27 cellular contexts compared by ENCODE assay signal in the genomic region with DNA sequence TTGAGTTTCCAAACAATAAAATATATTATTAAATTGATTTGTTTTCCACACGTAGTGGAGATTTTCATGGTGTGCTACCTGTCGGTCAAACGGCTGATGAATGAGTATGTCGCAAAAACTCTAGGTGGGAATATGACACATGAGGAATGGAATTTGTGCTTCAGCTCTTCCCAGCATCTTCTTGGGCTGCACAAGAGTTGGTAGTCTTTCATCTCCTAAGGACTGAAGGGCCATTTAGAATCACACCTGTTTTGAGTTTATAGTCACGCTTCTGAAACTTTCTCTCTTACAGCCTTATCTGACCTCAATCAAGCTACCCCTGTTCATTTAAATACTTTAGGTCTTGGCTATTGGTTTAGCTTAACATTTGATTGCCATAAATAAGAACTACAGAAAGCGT.
DNase-seq lines count a peak whose midpoint lies in the region; ATAC-seq, FAIRE-seq and TF ChIP-seq lines count a peak whose summit lies in the region.
"Had no signal": no experiment of that assay in that cellular context is flagged by ENCODE, and none has a peak within 500 bp of the region (broad histone marks: within the 10 kb centered on the region; RNA-seq: fewer than 3 reads in every experiment).

No MANE protein-coding gene starts in this region.

- H3K4me3 ChIP-seq in PC-3 (ENCODE audit: low read length) (no peak overlapping the region), bronchial epithelial cell (ENCODE audit: low read depth, low read length) (no peak overlapping the region), small intestine (ENCODE audit: low read depth in 1 of 2, low read length in 2 of 2) (no peak overlapping the region)
- H3K4me3 ChIP-seq: ascending aorta, mucosa of descending colon, tibial artery had no signal

- H3K9me2 ChIP-seq in PC-3 (replicated peaks; ENCODE audit: low read length) = no peaks in the 10 kb centered on the region

- TSS peak; percentile 59 for BruUV-seq in PC-3 (replicated peaks; lab: Mats Ljungman, UMichigan)

- H3K36me3 ChIP-seq in PC-3 (ENCODE audit: low read depth, low read length) (no peaks in the 10 kb centered on the region; the same call in 1 of the 2 replicates), bronchial epithelial cell (ENCODE audit: control insufficient read depth, insufficient read depth, low read length) (no peaks in the 10 kb centered on the region), small intestine (ENCODE audit: control insufficient read depth in 2 of 2, insufficient read depth in 2 of 2, low read length in 2 of 2) (no peaks in the 10 kb centered on the region)

- H3K4me1 ChIP-seq in PC-3 (ENCODE audit: insufficient read depth, low read length) (peaks cover 36% of the 10 kb centered on the region), small intestine (ENCODE audit: control insufficient read depth in 2 of 2, insufficient read depth in 1 of 2, low read depth in 1 of 2, low read length in 1 of 2) (no peaks in the 10 kb centered on the region)
- H3K4me1 ChIP-seq: ascending aorta, tibial artery had no signal

- H3K27ac ChIP-seq in PC-3 (ENCODE audit: low read length) (peak overlapping the region; percentile 88), small intestine (ENCODE audit: low read depth in 1 of 2, low read length in 1 of 2) (no peak overlapping the region)
- H3K27ac ChIP-seq: ascending aorta, HL-60, tibial artery had no signal

- H2AFZ ChIP-seq in PC-3 (ENCODE audit: low read length) = no peak overlapping the region

- peaks cover 3% of the 10 kb centered on the region for H3K9me3 Mint-ChIP-seq in neural crest cell
- H3K9me3 Mint-ChIP-seq: H9; natural killer cell treated with Interleukin-12 subunit alpha and Interleukin-12 subunit beta and Interleukin-15 and Interleukin-18, amount 100 ng/mL, for 72 hours had no signal

- TF ChIP-seq CTCF in PC-3 (conservative IDR thresholded peaks at IDR 0.05; ENCODE audit: low read depth, low read length) (no peak), bronchial epithelial cell (IDR thresholded peaks at IDR 0.05; ENCODE audit: insufficient read depth, low read length, severe bottlenecking) (no peak), neural crest cell (conservative IDR thresholded peaks at IDR 0.05) (no peak), GM10248 (IDR thresholded peaks at IDR 0.05; ENCODE audit: control extremely low read depth, extremely low read depth, low read depth, missing control alignments) (no peak)

- no peaks in the 10 kb centered on the region for H3K27me3 Mint-ChIP-seq in neural crest cell (ENCODE audit: low read depth)
- H3K27me3 Mint-ChIP-seq: activated CD8-positive, alpha-beta T cell treated with anti-CD3 and anti-CD28 coated beads for 36 hours; activated naive CD8-positive, alpha-beta T cell; natural killer cell treated with Interleukin-12 subunit alpha and Interleukin-12 subunit beta and Interleukin-15 and Interleukin-18, amount 100 ng/mL, for 72 hours; T-helper 17 cell had no signal

- no peaks in the 10 kb centered on the region for H3K9me3 ChIP-seq in PC-3 (ENCODE audit: low read length)
- H3K9me3 ChIP-seq in small intestine (ENCODE audit: control insufficient read depth, low read depth) = no peaks in the 10 kb centered on the region
- H3K9me3 ChIP-seq: ascending aorta, mucosa of descending colon, tibial artery had no signal

- H3K27me3 ChIP-seq in PC-3 (ENCODE audit: low read length) (no peaks in the 10 kb centered on the region), bronchial epithelial cell (ENCODE audit: control insufficient read depth, insufficient read depth, low read length) (no peaks in the 10 kb centered on the region), small intestine (ENCODE audit: control insufficient read depth in 2 of 2, insufficient read depth in 2 of 2, low read length in 2 of 2) (no peaks in the 10 kb centered on the region)
- H3K27me3 ChIP-seq: ascending aorta, tibial artery had no signal

- no peaks in the 10 kb centered on the region for H3F3A ChIP-seq in PC-3 (ENCODE audit: low read length, unreplicated experiment)

- POLR2A ChIA-PET in HEK293T (lab: Yijun Ruan, JAX) (interaction anchor here (0.7 kb wide), 1 partner anchor 15 kb away, joined by 3 read pairs; no protein-coding TSS in a partner anchor), PC-3 (lab: Charles Lee; ENCODE audit: unreplicated experiment) (no interaction called here), GM10248 (lab: Yijun Ruan, JAX) (no interaction called here)

- H3K4me3 Mint-ChIP-seq in neural crest cell = no peak overlapping the region
- H3K4me3 Mint-ChIP-seq: activated CD8-positive, alpha-beta T cell treated with anti-CD3 and anti-CD28 coated beads for 36 hours; activated naive CD8-positive, alpha-beta T cell; H9; natural killer cell treated with Interleukin-12 subunit alpha and Interleukin-12 subunit beta and Interleukin-15 and Interleukin-18, amount 100 ng/mL, for 72 hours; T-helper 17 cell had no signal

- DNase-seq in HEK293T (ENCODE audit: extremely low spot score) (no peak), PC-3 (peak; percentile 83), bronchial epithelial cell (ENCODE audit: low read depth) (peak; percentile 78), neural crest cell (ENCODE audit: low read depth, low spot score) (no peak), GM10248 (ENCODE audit: extremely low spot score) (no peak), small intestine (no peak)
- DNase-seq: activated CD8-positive, alpha-beta T cell treated with anti-CD3 and anti-CD28 coated beads for 36 hours; C1 segment of cervical spinal cord; COR-L47; GF-D8; H9; mucosa of descending colon; NCI-H1092 treated with DMSO at 0.1 percent for 48 hours; NCI-H187 treated with DMSO at 0.1 percent for 48 hours; NCI-H2171 treated with DMSO at 0.1 percent for 48 hours; NCI-H526; NK-92 treated with Interleukin-12 subunit alpha and Interleukin-12 subunit beta, amount 100 ng/mL, for 24 hours; T-helper 17 cell had no signal

- FAIRE-seq in bronchial epithelial cell (lab: Jason Lieb, UNC) (no peak), small intestine (lab: Jason Lieb, UNC) (no peak)
- FAIRE-seq: islet of Langerhans, RCC 7860 had no signal

- peak overlapping the region; percentile 51 for H3K4me2 ChIP-seq in PC-3 (ENCODE audit: low read length)

- CTCF ChIA-PET in HEK293T (lab: Yijun Ruan, JAX) = no interaction called here
- CTCF ChIA-PET in PC-3 (lab: Charles Lee) = interaction anchor here (0.6 kb wide), 1 partner anchor 159 kb away, joined by 3 read pairs; no protein-coding TSS in a partner anchor
- CTCF ChIA-PET in GM10248 (lab: Yijun Ruan, JAX) = interaction anchor here (1.4 to 1.5 kb wide), 3 partner anchors 15 to 34 kb away, joined by 3 read pairs; no protein-coding TSS in a partner anchor

- intact Hi-C loops in PC-3 (cut with micrococcal nuclease) = no loop called here

- ATAC-seq in PC-3 (peak; percentile 58), GM19324 (IDR thresholded peaks at IDR 0.05; ENCODE audit: low FRiP score, unreplicated experiment) (no peak)
- ATAC-seq: activated CD4-positive, CD25-positive, alpha-beta regulatory T cell treated with anti-CD3 and anti-CD28 coated beads, Interleukin-2, amount 50 U/mL, for 24 hours; activated CD8-positive, alpha-beta T cell treated with anti-CD3 and anti-CD28 coated beads for 36 hours; mucosa of descending colon; natural killer cell treated with Interleukin-12 subunit alpha and Interleukin-12 subunit beta and Interleukin-15 and Interleukin-18, amount 100 ng/mL, for 72 hours; T-helper 17 cell had no signal

- H3K9ac ChIP-seq in PC-3 (ENCODE audit: low read length) = peak overlapping the region; percentile 51

- peak overlapping the region; percentile 11 for H3K27ac Mint-ChIP-seq in neural crest cell (ENCODE audit: unreplicated experiment)
- H3K27ac Mint-ChIP-seq: activated CD8-positive, alpha-beta T cell treated with anti-CD3 and anti-CD28 coated beads for 36 hours; activated naive CD8-positive, alpha-beta T cell; natural killer cell treated with Interleukin-12 subunit alpha and Interleukin-12 subunit beta and Interleukin-15 and Interleukin-18, amount 100 ng/mL, for 72 hours; T-helper 17 cell had no signal

- peaks cover 14% of the 10 kb centered on the region for H3K36me3 Mint-ChIP-seq in neural crest cell (ENCODE audit: low read depth)
- H3K36me3 Mint-ChIP-seq: natural killer cell treated with Interleukin-12 subunit alpha and Interleukin-12 subunit beta and Interleukin-15 and Interleukin-18, amount 100 ng/mL, for 72 hours had no signal

- H3K79me2 ChIP-seq in PC-3 (ENCODE audit: low read length) = peaks cover 4% of the 10 kb centered on the region; the same call in 1 of the 2 replicates

- WGBS in small intestine, 3 donors = 65 to 87% (median 73%) methylated on average over 6 of the region's 6 CpGs

- H4K20me1 ChIP-seq in PC-3 (ENCODE audit: low read length) = no peaks in the 10 kb centered on the region

- peaks cover 20% of the 10 kb centered on the region for H3K4me1 Mint-ChIP-seq in neural crest cell
- H3K4me1 Mint-ChIP-seq: T-helper 17 cell had no signal

TF ChIP-seq in HEK293T, 16 proteins besides CTCF, POLR2A, EP300 and RAD21:
- TF ChIP-seq LEF1 (IDR thresholded peaks at IDR 0.05; ENCODE audit: borderline replicate concordance) (no peak), NFRKB (IDR thresholded peaks at IDR 0.05) (no peak), ZNF384 (IDR thresholded peaks at IDR 0.05) (no peak)
- TF ChIP-seq, protein P1, sequence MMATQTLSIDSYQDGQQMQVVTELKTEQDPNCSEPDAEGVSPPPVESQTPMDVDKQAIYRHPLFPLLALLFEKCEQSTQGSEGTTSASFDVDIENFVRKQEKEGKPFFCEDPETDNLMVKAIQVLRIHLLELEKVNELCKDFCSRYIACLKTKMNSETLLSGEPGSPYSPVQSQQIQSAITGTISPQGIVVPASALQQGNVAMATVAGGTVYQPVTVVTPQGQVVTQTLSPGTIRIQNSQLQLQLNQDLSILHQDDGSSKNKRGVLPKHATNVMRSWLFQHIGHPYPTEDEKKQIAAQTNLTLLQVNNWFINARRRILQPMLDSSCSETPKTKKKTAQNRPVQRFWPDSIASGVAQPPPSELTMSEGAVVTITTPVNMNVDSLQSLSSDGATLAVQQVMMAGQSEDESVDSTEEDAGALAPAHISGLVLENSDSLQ (IDR thresholded peaks at IDR 0.05) = peak; percentile 49

Comparison
In these comparisons a context has a peak if more than half of its experiments do, and no peak if none do; other contexts are left out.
1. DNase-seq: peak in PC-3 (single experiment) and bronchial epithelial cell (single experiment); none in HEK293T (single experiment), neural crest cell (single experiment), GM10248 (single experiment) and small intestine (single experiment).